Comparison of ENCODE assay signal across 10 cellular contexts in genomic region chr20:815226-815625, GRCh38. TPM values are rescaled to one million over a fixed set of nuclear protein-coding genes. Genes with fewer than 3 reads are reported as not detected.
"Had no signal": no experiment of that assay in that cellular context is flagged by ENCODE, and none has a peak within 500 bp of the region (broad histone marks: within the 10 kb centered on the region; RNA-seq: fewer than 3 reads in every experiment).

No MANE protein-coding gene starts in this region.

- DNase-seq: MM.1S, NCI-H1048, NCI-H1417 treated with DMSO at 0.1 percent for 48 hours, NCI-H1436 treated with DMSO at 0.1 percent for 48 hours, NCI-H2081 treated with DMSO at 0.1 percent for 48 hours, NCI-H226, NCI-H446 treated with DMSO at 0.1 percent for 48 hours, NCI-H510A had no signal

- H3K36me3 ChIP-seq: MG63 had no signal

- H3K4me3 ChIP-seq: MG63 had no signal

- H3K9me3 ChIP-seq: MG63 had no signal

RNA-seq across cellular contexts. Expression of gene SLC52A3, which starts 46.9 kb away (rescaled TPM):
- total RNA-seq: LHCN-M2 had no signal
